In genomic region chr19:1863638-1864479, GRCh38 we compare ENCODE assay signal across 1 cellular context.
A peak's percentile ranks its signal among the peaks of the same experiment; 100 is the strongest.
TF ChIP-seq lines count a peak whose summit lies in the region.

No MANE protein-coding gene starts in this region.

TF ChIP-seq in HepG2, 621 proteins besides CTCF, POLR2A, EP300 and RAD21 (continued from another document and continues in another):
- TF ChIP-seq FOXK1 (CRISPR knock-in tag; IDR thresholded peaks at IDR 0.05; ENCODE audit: borderline replicate concordance, low read depth) (peak; percentile 37; the same call in 1 of the 2 replicates), NCOR1 (IDR thresholded peaks at IDR 0.05; ENCODE audit: borderline replicate concordance, low read length) (peak; percentile 43; the same call in 1 of the 2 replicates), RXRA (CRISPR knock-in tag; IDR thresholded peaks at IDR 0.05) (peak; percentile 48; the same call in 1 of the 2 replicates), NR0B2 (CRISPR knock-in tag; IDR thresholded peaks at IDR 0.05) (peak; percentile 95; the same call in 1 of the 2 replicates), ZNF274 (CRISPR knock-in tag; IDR thresholded peaks at IDR 0.05) (0 out of 2 replicates have a peak, but pooled peaks have one; percentile 8), PHF8 (CRISPR knock-in tag; IDR thresholded peaks at IDR 0.05) (peak; percentile 68; the same call in 1 of the 2 replicates), ZNF350 (CRISPR knock-in tag; IDR thresholded peaks at IDR 0.05; ENCODE audit: borderline replicate concordance, low read depth) (peak; percentile 77), ZNF552 (CRISPR knock-in tag; IDR thresholded peaks at IDR 0.05; ENCODE audit: borderline replicate concordance) (peak; percentile 57; the same call in 1 of the 2 replicates), NFE2L2 (IDR thresholded peaks at IDR 0.05; ENCODE audit: low read length) (no peak), ZBTB14 (CRISPR knock-in tag; IDR thresholded peaks at IDR 0.05) (peak; percentile 88), TAF1 (CRISPR knock-in tag; IDR thresholded peaks at IDR 0.05) (peak; percentile 46), ZNF687 (CRISPR knock-in tag; IDR thresholded peaks at IDR 0.05) (peak; percentile 61), MLXIP (CRISPR knock-in tag; IDR thresholded peaks at IDR 0.05; ENCODE audit: borderline replicate concordance) (no peak), ZGPAT (CRISPR knock-in tag; IDR thresholded peaks at IDR 0.05) (peak; percentile 49; the same call in 1 of the 2 replicates), ZNF17 (CRISPR knock-in tag; IDR thresholded peaks at IDR 0.05) (no peak), SP4 (CRISPR knock-in tag; IDR thresholded peaks at IDR 0.05) (peak; percentile 91), ZNF180 (CRISPR knock-in tag; IDR thresholded peaks at IDR 0.05; ENCODE audit: borderline replicate concordance, low read depth) (no peak), SIN3A (IDR thresholded peaks at IDR 0.05; ENCODE audit: borderline replicate concordance, low read depth, low read length) (peak; percentile 79; the same call in 1 of the 2 replicates), ATF4 (CRISPR knock-in tag; IDR thresholded peaks at IDR 0.05) (0 out of 4 replicates have a peak, but pooled peaks of 1 of the 2 experiments have one; percentile 34), SOX5 (CRISPR knock-in tag; IDR thresholded peaks at IDR 0.05; ENCODE audit: borderline replicate concordance) (peak; percentile 28; the same call in 1 of the 2 replicates), HNF1A (IDR thresholded peaks at IDR 0.05; ENCODE audit: low read depth) (no peak), HNF1A (CRISPR knock-in tag; IDR thresholded peaks at IDR 0.05; ENCODE audit: borderline replicate concordance) (peak; percentile 29; the same call in 1 of the 2 replicates), PATZ1 (CRISPR knock-in tag; IDR thresholded peaks at IDR 0.05) (peak; percentile 81), ZBTB21 (CRISPR knock-in tag; IDR thresholded peaks at IDR 0.05) (no peak), SNAPC4 (CRISPR knock-in tag; IDR thresholded peaks at IDR 0.05) (0 out of 2 replicates have a peak, but pooled peaks have one; percentile 54), ELF1 (CRISPR knock-in tag; IDR thresholded peaks at IDR 0.05) (peak; percentile 60), ZNF816 (CRISPR knock-in tag; IDR thresholded peaks at IDR 0.05; ENCODE audit: borderline replicate concordance) (peak; percentile 75; the same call in 1 of the 2 replicates), KLF15 (CRISPR knock-in tag; IDR thresholded peaks at IDR 0.05; ENCODE audit: borderline replicate concordance) (peak; percentile 30; the same call in 1 of the 2 replicates), ZNF317 (CRISPR knock-in tag; IDR thresholded peaks at IDR 0.05) (peak; percentile 71; the same call in 1 of the 2 replicates)
